In the genomic region with DNA sequence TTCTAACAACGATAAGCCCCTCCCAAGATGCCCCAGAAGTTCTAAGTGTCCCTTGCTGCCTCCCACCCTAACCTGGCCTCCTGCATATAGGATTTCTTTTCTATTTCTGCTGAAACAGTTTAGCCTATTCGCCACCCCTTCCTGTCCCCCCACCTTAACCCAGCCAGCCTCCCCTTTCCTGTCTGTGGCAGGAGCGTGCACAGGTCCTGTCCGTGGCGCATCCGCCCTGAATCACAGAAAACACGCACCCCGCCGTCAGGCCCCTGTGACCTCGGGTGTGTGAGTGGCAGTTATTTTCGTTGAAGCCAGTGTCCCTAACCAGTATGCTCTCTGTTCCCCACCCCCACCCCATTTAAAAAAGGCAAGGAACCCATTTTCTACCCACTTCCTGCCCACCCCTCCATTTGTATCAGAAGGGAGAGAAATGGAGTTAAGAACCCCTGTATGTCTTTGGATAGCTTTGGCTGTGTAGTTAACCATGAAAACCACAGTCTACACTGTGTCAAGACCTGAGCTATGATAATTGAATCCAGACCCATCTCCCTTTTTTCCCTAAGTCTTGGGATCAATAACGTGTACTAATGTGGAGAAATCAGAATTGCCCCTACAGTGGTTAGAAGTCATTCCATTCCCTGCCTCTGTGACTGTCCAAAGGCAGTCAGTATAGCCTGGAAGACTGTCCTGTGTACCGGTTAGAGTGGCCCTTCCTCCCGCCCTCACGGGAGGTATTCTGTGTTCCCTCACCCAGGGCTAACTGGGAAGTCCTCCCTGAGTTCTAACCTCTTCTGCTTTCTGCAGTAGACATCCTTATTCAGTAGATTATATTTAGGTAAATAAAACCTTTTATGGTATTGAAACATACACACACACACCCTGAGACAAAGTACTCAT, we compare ENCODE assay signal across 8 cellular contexts. TPM values are rescaled to one million over a fixed set of nuclear protein-coding genes. Genes with fewer than 3 reads are reported as not detected.
DNase-seq lines count a peak whose midpoint lies in the region; ATAC-seq and TF ChIP-seq lines count a peak whose summit lies in the region.

No MANE protein-coding gene starts in this region.

- H3K4me1 Mint-ChIP-seq in T-helper 1 cell treated with Interleukin-12 subunit alpha and Interleukin-12 subunit beta and Interleukin-4 antibody, amounts not matched to agents 30 μg/mL and 1 μg/mL, for 36 hours (ENCODE audit: low read depth): peaks cover 45% of the 10 kb centered on the region
- H3K4me1 Mint-ChIP-seq in brain: peaks cover 73% of the 10 kb centered on the region
- peaks cover 59% of the 10 kb centered on the region for H3K4me1 Mint-ChIP-seq in stimulated activated effector memory CD8-positive, alpha-beta T cell treated with anti-CD3 and anti-CD28 coated beads, Interleukin-12 subunit alpha, Interleukin-12 subunit beta, amount 100 ng/mL, for 72 hours

- TF ChIP-seq CTCF in GM13976 (IDR thresholded peaks at IDR 0.05; ENCODE audit: borderline replicate concordance, control extremely low read depth, extremely low read depth, insufficient read depth, missing control alignments) (no peak), brain (conservative IDR thresholded peaks at IDR 0.05) (no peak), lung (IDR thresholded peaks at IDR 0.05; ENCODE audit: control extremely low read depth, extremely low read depth) (no peak)

- H3K36me3 ChIP-seq in lung (ENCODE audit: control insufficient read depth in 2 of 2, insufficient read depth in 2 of 2, low read length in 2 of 2): peaks cover 8 to 16% of the 10 kb centered on the region in 2 donors

- peak overlapping the region; percentile 78 for H3K4me3 ChIP-seq in lung

- DNase-seq in GM13976 (ENCODE audit: low spot score) (peak; percentile 52), lung (ENCODE audit: low spot score) (no peak), HUDEP-2 (lab: John Stamatoyannopoulos, UW; ENCODE audit: unreplicated experiment in 76 of 76) (no peak)
- peak; percentile 42 to 78 for DNase-seq in stimulated activated effector memory CD8-positive, alpha-beta T cell treated with anti-CD3 and anti-CD28 coated beads, Interleukin-12 subunit alpha, Interleukin-12 subunit beta, amount 100 ng/mL, for 72 hours (ENCODE audit: low spot score in 2 of 2)

- H3K27ac Mint-ChIP-seq in T-helper 1 cell treated with Interleukin-12 subunit alpha and Interleukin-12 subunit beta and Interleukin-4 antibody, amounts not matched to agents 30 μg/mL and 1 μg/mL, for 36 hours: peak overlapping the region; percentile 90
- H3K27ac Mint-ChIP-seq in brain: peak overlapping the region; percentile 92 to 99 (median 99)
- peak overlapping the region; percentile 97 for H3K27ac Mint-ChIP-seq in stimulated activated effector memory CD8-positive, alpha-beta T cell treated with anti-CD3 and anti-CD28 coated beads, Interleukin-12 subunit alpha, Interleukin-12 subunit beta, amount 100 ng/mL, for 72 hours

- H3K9me3 Mint-ChIP-seq in T-helper 1 cell treated with Interleukin-12 subunit alpha and Interleukin-12 subunit beta and Interleukin-4 antibody, amounts not matched to agents 30 μg/mL and 1 μg/mL, for 36 hours: no peaks in the 10 kb centered on the region
- H3K9me3 Mint-ChIP-seq in brain: peaks cover 0 to 3% (median 0%) of the 10 kb centered on the region in 5 experiments
- H3K9me3 Mint-ChIP-seq in stimulated activated effector memory CD8-positive, alpha-beta T cell treated with anti-CD3 and anti-CD28 coated beads, Interleukin-12 subunit alpha, Interleukin-12 subunit beta, amount 100 ng/mL, for 72 hours: no peaks in the 10 kb centered on the region

- H3K27ac ChIP-seq in lung (ENCODE audit: low read depth in 1 of 2, low read length in 1 of 2): peak overlapping the region; percentile 87 to 95

- in situ Hi-C loops in GM13976 (cut with MboI; ENCODE audit: low sequenced_read_pairs, unreplicated experiment): loop anchor here (25.0 kb wide), 1 partner anchor 189 kb away; no protein-coding TSS in a partner anchor

- peaks cover 8 to 10% of the 10 kb centered on the region in 2 donors for H3K4me1 ChIP-seq in lung (ENCODE audit: control insufficient read depth in 2 of 2, insufficient read depth in 2 of 2, low read length in 2 of 2)

- peaks cover 50% of the 10 kb centered on the region for H3K36me3 Mint-ChIP-seq in T-helper 1 cell treated with Interleukin-12 subunit alpha and Interleukin-12 subunit beta and Interleukin-4 antibody, amounts not matched to agents 30 μg/mL and 1 μg/mL, for 36 hours (ENCODE audit: low read depth)
- H3K36me3 Mint-ChIP-seq in brain: peaks cover 55% of the 10 kb centered on the region
- H3K36me3 Mint-ChIP-seq in stimulated activated effector memory CD8-positive, alpha-beta T cell treated with anti-CD3 and anti-CD28 coated beads, Interleukin-12 subunit alpha, Interleukin-12 subunit beta, amount 100 ng/mL, for 72 hours: peaks cover 70% of the 10 kb centered on the region

- H3K4me3 Mint-ChIP-seq in T-helper 1 cell treated with Interleukin-12 subunit alpha and Interleukin-12 subunit beta and Interleukin-4 antibody, amounts not matched to agents 30 μg/mL and 1 μg/mL, for 36 hours: peak overlapping the region; percentile 90
- H3K4me3 Mint-ChIP-seq in brain: peak overlapping the region; percentile 97 to 99 (median 98)
- H3K4me3 Mint-ChIP-seq in stimulated activated effector memory CD8-positive, alpha-beta T cell treated with anti-CD3 and anti-CD28 coated beads, Interleukin-12 subunit alpha, Interleukin-12 subunit beta, amount 100 ng/mL, for 72 hours: peak overlapping the region; percentile 96

- H3K27me3 ChIP-seq in lung (ENCODE audit: control insufficient read depth, insufficient read depth): no peaks in the 10 kb centered on the region

- H3K27me3 Mint-ChIP-seq in T-helper 1 cell treated with Interleukin-12 subunit alpha and Interleukin-12 subunit beta and Interleukin-4 antibody, amounts not matched to agents 30 μg/mL and 1 μg/mL, for 36 hours (ENCODE audit: low read depth): peaks cover 29% of the 10 kb centered on the region
- peaks cover 8% of the 10 kb centered on the region for H3K27me3 Mint-ChIP-seq in brain

- no peaks in the 10 kb centered on the region for H3K9me3 ChIP-seq in lung (ENCODE audit: control insufficient read depth in 2 of 2, insufficient read depth in 1 of 2, low read length in 1 of 2)

- WGBS in lung, 2 donors: 18 to 30% methylated on average over 15 of the region's 15 CpGs

- ATAC-seq in lung (ENCODE audit: insufficient read depth, low FRiP score): no peak
- ATAC-seq in stimulated activated effector memory CD8-positive, alpha-beta T cell treated with anti-CD3 and anti-CD28 coated beads, Interleukin-12 subunit alpha, Interleukin-12 subunit beta, amount 100 ng/mL, for 72 hours: peak; percentile 80
- no peak for ATAC-seq in GM21526 (IDR thresholded peaks at IDR 0.05; ENCODE audit: low FRiP score, unreplicated experiment)
- ATAC-seq in HG02840 (IDR thresholded peaks at IDR 0.05; ENCODE audit: low FRiP score, unreplicated experiment): no peak

RNA-seq across cellular contexts. Expression of a gene that starts 1.8 kb away (rescaled TPM):
- polyA plus RNA-seq in brain (ENCODE audit: insufficient read depth, low read depth, low replicate concordance) (84.5 TPM), lung (10 to 100 TPM; 59.7 to 88.0 TPM)
- total RNA-seq in lung: 10 to 100 TPM; 41.6 to 60.6 TPM

Comparison
In these comparisons a context has a peak if more than half of its experiments do, and no peak if none do; other contexts are left out.
1. DNase-seq: peak in GM13976 (single experiment) and stimulated activated effector memory CD8-positive, alpha-beta T cell treated with anti-CD3 and anti-CD28 coated beads, Interleukin-12 subunit alpha, Interleukin-12 subunit beta, amount 100 ng/mL, for 72 hours (2 of 2); none in lung (single experiment) and HUDEP-2 (0 of 76).
2. Peak in every context shown above with its lines, with median percentiles within 50 percentile points of each other: H3K27ac Mint-ChIP-seq and H3K4me3 Mint-ChIP-seq.